In the genomic region with DNA sequence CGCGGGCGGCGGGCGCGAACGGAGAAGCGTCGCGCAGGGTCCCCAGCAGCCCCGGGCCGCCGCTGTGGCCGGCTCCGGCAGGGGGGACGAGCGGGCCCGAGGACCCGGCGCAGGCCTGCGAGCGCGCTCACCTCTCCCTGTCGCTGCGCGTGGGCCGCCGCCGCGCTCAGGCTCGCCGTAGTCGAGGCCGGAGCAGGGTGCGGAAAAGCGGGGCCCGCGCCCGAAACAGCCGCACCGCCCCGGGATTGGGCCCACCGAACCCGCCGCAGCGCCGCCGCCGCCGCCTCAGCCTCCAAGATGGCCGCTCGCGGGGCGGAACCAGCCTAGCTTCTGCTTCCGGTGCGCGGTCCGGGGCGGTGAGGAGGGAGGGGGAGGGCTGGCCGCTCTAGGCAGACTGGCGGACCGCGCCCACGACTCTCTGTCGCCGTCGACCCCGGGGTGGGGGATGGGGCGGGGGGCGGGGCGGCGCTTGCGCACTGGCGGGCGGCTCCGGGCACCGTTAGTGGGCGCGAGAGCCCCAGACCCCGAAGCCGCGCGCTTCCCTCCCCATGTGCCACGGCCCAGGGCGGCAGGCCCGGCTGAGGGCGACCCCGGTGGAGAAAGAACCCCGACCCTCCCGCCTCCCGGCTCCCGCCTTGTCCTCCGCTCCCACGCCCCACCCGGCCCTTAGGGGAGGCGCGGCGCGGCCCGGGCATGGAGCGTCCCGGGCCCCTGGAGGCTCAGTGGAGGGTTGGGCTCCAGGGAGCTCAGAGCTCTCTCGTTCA, we compare ENCODE assay signal across 8 cellular contexts. TPM values are rescaled to one million over a fixed set of nuclear protein-coding genes. Genes with fewer than 3 reads are reported as not detected.
A peak's percentile ranks its signal among the peaks of the same experiment; 100 is the strongest.
DNase-seq lines count a peak whose midpoint lies in the region; ATAC-seq and TF ChIP-seq lines count a peak whose summit lies in the region.

A gene (minus strand): TSS at position 320 of the 764 bp plus-strand sequence. CDS start 5,862 bp downstream, outside the sequence.

- CTCF ChIA-PET in CD4-positive, alpha-beta memory T cell (lab: Charles Lee; ENCODE audit: partially characterized antibody) = interaction anchor here (1.4 kb wide), 1 partner anchor 151 kb away, joined by 3 read pairs; no protein-coding TSS in a partner anchor

- H3K36me3 ChIP-seq in CD4-positive, alpha-beta memory T cell (ENCODE audit: insufficient read depth, low read length) = no peaks in the 10 kb centered on the region
- H3K36me3 ChIP-seq in HUES48 (ENCODE audit: control insufficient read depth, insufficient read depth, low read length) (peaks cover 7% of the 10 kb centered on the region; the same call in 1 of the 2 replicates), mucosa of descending colon (ENCODE audit: low read depth) (no peaks in the 10 kb centered on the region)

- H3K27ac ChIP-seq in CD4-positive, alpha-beta memory T cell (ENCODE audit: low read depth, low read length) = peak within 1 kb of the TSS; percentile 83
- H3K27ac ChIP-seq in HUES48 (ENCODE audit: low read depth, low read length) = peak within 1 kb of the TSS; percentile 77

- no peaks in the 10 kb centered on the region for H3K9me3 Mint-ChIP-seq in CD4-positive, alpha-beta memory T cell

- ATAC-seq in mucosa of descending colon = peak; percentile 93

- peaks cover 43% of the 10 kb centered on the region for H3K4me1 ChIP-seq in CD4-positive, alpha-beta memory T cell (ENCODE audit: insufficient read depth, low read length)
- H3K4me1 ChIP-seq in HUES48 (ENCODE audit: control insufficient read depth, insufficient read depth, low read length) = no peaks in the 10 kb centered on the region
- H3K4me1 ChIP-seq in mucosa of descending colon (ENCODE audit: low read depth) = peaks cover 23% of the 10 kb centered on the region

- DNase-seq in CD4-positive, alpha-beta memory T cell = peak; percentile 89 to 92 (median 90)
- DNase-seq in GM20000 (ENCODE audit: low spot score) = peak; percentile 100
- peak; percentile 95 for DNase-seq in OCI-M1 (lab: John Stamatoyannopoulos, UW)
- DNase-seq in activated T-cell treated with anti-CD3 and anti-CD28 coated beads for 24 hours (ENCODE audit: low read depth) = peak; percentile 90
- peak; percentile 94 for DNase-seq in epithelial cell of esophagus (ENCODE audit: low read depth)
- DNase-seq in mucosa of descending colon = peak; percentile 95 to 98 (median 95)
- peak; percentile 87 to 88 for DNase-seq in stimulated activated CD8-positive, alpha-beta memory T cell treated with anti-CD3 and anti-CD28 coated beads, Interleukin-4, amount 100 ng/mL, for 1 hour (ENCODE audit: low read depth in 2 of 2, low spot score in 1 of 2)

- POLR2A ChIA-PET in CD4-positive, alpha-beta memory T cell (lab: Charles Lee; ENCODE audit: partially characterized antibody) = interaction anchor here (0.9 to 1.8 kb wide), 10 partner anchors 17 to 342 kb away, joined by 3 to 10 read pairs (median 4); a partner anchor contains a TSS

- H3K9ac ChIP-seq in HUES48 (ENCODE audit: low read depth, low read length) = peak within 1 kb of the TSS; percentile 85

- H3K27ac Mint-ChIP-seq in CD4-positive, alpha-beta memory T cell = peak within 1 kb of the TSS; percentile 83 to 96 (median 89)

- intact Hi-C loops in CD4-positive, alpha-beta memory T cell (cut with micrococcal nuclease) = loop anchor here (1.0 kb wide), 3 partner anchors 35 to 157 kb away; a partner anchor contains a TSS
- intact Hi-C loops in mucosa of descending colon (cut with DNase I, micrococcal nuclease) = no loop called here

- H3K4me1 Mint-ChIP-seq in CD4-positive, alpha-beta memory T cell = peaks cover 22 to 40% (median 32%) of the 10 kb centered on the region in 4 donors

- H3K36me3 Mint-ChIP-seq in CD4-positive, alpha-beta memory T cell = peaks cover 5 to 19% of the 10 kb centered on the region in 2 donors

- H3K9me3 ChIP-seq in CD4-positive, alpha-beta memory T cell (ENCODE audit: control insufficient read depth in 1 of 2, low read length in 2 of 2) = no peaks in the 10 kb centered on the region
- no peaks in the 10 kb centered on the region for H3K9me3 ChIP-seq in HUES48 (ENCODE audit: control insufficient read depth, insufficient read depth, low read length)
- no peaks in the 10 kb centered on the region for H3K9me3 ChIP-seq in mucosa of descending colon

- H3K27me3 ChIP-seq in CD4-positive, alpha-beta memory T cell (ENCODE audit: insufficient read depth, low read length) = no peaks in the 10 kb centered on the region
- H3K27me3 ChIP-seq in HUES48 (ENCODE audit: control insufficient read depth, insufficient read depth, low read length) = no peaks in the 10 kb centered on the region; the same call in 1 of the 2 replicates

- no peak for TF ChIP-seq CTCF in GM20000 (IDR thresholded peaks at IDR 0.05; ENCODE audit: extremely low read depth, missing control alignments)
- TF ChIP-seq CTCF in epithelial cell of esophagus (IDR thresholded peaks at IDR 0.05; ENCODE audit: insufficient read depth, low read depth, low read length, missing control alignments) = no peak
- no peak for TF ChIP-seq CTCF in mucosa of descending colon (IDR thresholded peaks at IDR 0.05)

- peak within 1 kb of the TSS; percentile 86 to 88 (median 87) for H3K4me3 Mint-ChIP-seq in CD4-positive, alpha-beta memory T cell

- no peaks in the 10 kb centered on the region for H3K27me3 Mint-ChIP-seq in CD4-positive, alpha-beta memory T cell

- peak within 1 kb of the TSS; percentile 33 to 80 for H3K4me3 ChIP-seq in CD4-positive, alpha-beta memory T cell (ENCODE audit: low read length in 2 of 2)
- H3K4me3 ChIP-seq in HUES48 (ENCODE audit: low read depth, low read length) (peak within 1 kb of the TSS; percentile 73), epithelial cell of esophagus (ENCODE audit: low read length) (peak within 1 kb of the TSS; percentile 81), mucosa of descending colon (peak within 1 kb of the TSS; percentile 94)

RNA-seq across cellular contexts. Expression of the gene that starts here (rescaled TPM):
- 10 to 100 TPM; 82.8 to 92.9 TPM for total RNA-seq in CD4-positive, alpha-beta memory T cell
- 10 to 100 TPM; 79.4 to 96.7 TPM for polyA plus RNA-seq in CD4-positive, alpha-beta memory T cell
- total RNA-seq in mucosa of descending colon = 10 to 100 TPM; 49.8 to 65.8 (median 61.1) TPM

Comparison
In these comparisons a context has a peak if more than half of its experiments do, and no peak if none do; other contexts are left out.
1. Peak in every context shown above with its lines: DNase-seq, ATAC-seq, H3K4me3 ChIP-seq and H3K27ac ChIP-seq.